Comparison of ENCODE assay signal across 18 cellular contexts in the genomic region with DNA sequence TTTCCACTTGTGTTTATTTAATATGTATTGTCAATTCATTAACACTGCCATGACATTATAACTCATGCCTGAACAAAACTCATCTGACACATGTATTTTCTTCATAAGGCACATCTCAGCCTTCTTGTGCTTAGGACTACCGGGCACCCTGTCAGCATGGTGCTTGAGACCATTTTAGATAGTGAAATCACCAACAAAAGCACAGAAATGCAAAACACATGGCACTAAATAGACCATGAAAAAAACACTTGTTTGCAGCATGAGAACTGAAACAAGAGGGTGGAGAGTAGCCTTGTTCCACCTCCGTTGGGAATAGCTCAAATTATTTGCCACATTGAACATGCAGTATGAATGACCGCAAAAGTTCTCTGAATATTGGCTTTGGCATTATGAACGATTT.
A peak's percentile ranks its signal among the peaks of the same experiment; 100 is the strongest.
DNase-seq lines count a peak whose midpoint lies in the region; ATAC-seq and TF ChIP-seq lines count a peak whose summit lies in the region.
"Had no signal": no experiment of that assay in that cellular context is flagged by ENCODE, and none has a peak within 500 bp of the region (broad histone marks: within the 10 kb centered on the region; RNA-seq: fewer than 3 reads in every experiment).

No MANE protein-coding gene starts in this region.

- no peaks in the 10 kb centered on the region for H3K9me2 ChIP-seq in MM.1S (replicated peaks; ENCODE audit: insufficient read depth, low read length)

- no peak overlapping the region for H3K27ac ChIP-seq in MM.1S (ENCODE audit: low read length)
- H3K27ac ChIP-seq: 22Rv1, BLaER1, C4-2B had no signal

- no peak overlapping the region for H2AFZ ChIP-seq in MM.1S (ENCODE audit: low read length)

- no peaks in the 10 kb centered on the region for H4K20me1 ChIP-seq in MM.1S (ENCODE audit: insufficient read depth, low read length)
- H4K20me1 ChIP-seq: BLaER1 had no signal

- H3K4me3 ChIP-seq in GM12865 (ENCODE audit: low read depth, low read length) (no peak overlapping the region), MM.1S (ENCODE audit: low read length) (no peak overlapping the region)
- H3K4me3 ChIP-seq: BLaER1, HAP-1 had no signal

- no peaks in the 10 kb centered on the region for H3K79me2 ChIP-seq in MM.1S (ENCODE audit: low read length)

- no peaks in the 10 kb centered on the region for H3K9me3 ChIP-seq in MM.1S (replicated peaks; ENCODE audit: insufficient read depth, low read length)
- H3K9me3 ChIP-seq: BLaER1, Caco-2, HAP-1 had no signal

- no peaks in the 10 kb centered on the region for H3F3A ChIP-seq in MM.1S (ENCODE audit: insufficient read depth, low read length)

- no peak overlapping the region for H3K9ac ChIP-seq in MM.1S (ENCODE audit: low read length)
- H3K9ac ChIP-seq: BLaER1 had no signal

- no peak overlapping the region for H3K4me2 ChIP-seq in MM.1S (ENCODE audit: low read depth, low read length)
- H3K4me2 ChIP-seq: BLaER1 had no signal

- no peaks in the 10 kb centered on the region for H3K27me3 ChIP-seq in MM.1S (replicated peaks; ENCODE audit: insufficient read depth, low read length)
- H3K27me3 ChIP-seq: BLaER1 had no signal

- H3K36me3 ChIP-seq in MM.1S (replicated peaks; ENCODE audit: insufficient read depth, low read length), result no peaks in the 10 kb centered on the region
- H3K36me3 ChIP-seq: BLaER1, HAP-1 had no signal

- peak; percentile 13 for DNase-seq in DMS79 treated with DMSO at 0.1 percent for 48 hours (lab: John Stamatoyannopoulos, UW)
- DNase-seq in DMS79 (lab: John Stamatoyannopoulos, UW), result no peak
- DNase-seq in GM12865 (ENCODE audit: low read depth), result peak; percentile 38
- DNase-seq in NCI-H187 (lab: John Stamatoyannopoulos, UW), result peak; percentile 55 to 76
- peak; percentile 1 for DNase-seq in fibroblast of gingiva (ENCODE audit: low read depth)
- DNase-seq in MM.1S, result no peak
- DNase-seq: Caco-2; CD4-positive, CD25-positive, alpha-beta regulatory T cell; CD8-positive, alpha-beta T cell; DMS153; GF-D8; GOT3; HFFc6 had no signal

- no peak for ATAC-seq in GM18873 (IDR thresholded peaks at IDR 0.05; ENCODE audit: low FRiP score, unreplicated experiment)
- ATAC-seq: CD8-positive, alpha-beta T cell had no signal

- no peaks in the 10 kb centered on the region for H3K4me1 ChIP-seq in MM.1S (ENCODE audit: low read length)
- H3K4me1 ChIP-seq: Caco-2 had no signal

- no peak for TF ChIP-seq CTCF in GM12865 (IDR thresholded peaks at IDR 0.05; ENCODE audit: insufficient read depth, low read depth, low read length, missing control alignments)
- no peak for TF ChIP-seq CTCF in MM.1S (IDR thresholded peaks at IDR 0.05; ENCODE audit: low read length)

Comparison
In these comparisons a context has a peak if more than half of its experiments do, and no peak if none do; other contexts are left out.
1. DNase-seq: peak in DMS79 treated with DMSO at 0.1 percent for 48 hours (single experiment), GM12865 (single experiment), NCI-H187 (2 of 2) and fibroblast of gingiva (single experiment); none in DMS79 (single experiment) and MM.1S (single experiment).